Comparison of ENCODE assay signal across 18 cellular contexts in genomic region chr2:190653231-190653630, GRCh38. TPM values are rescaled to one million over a fixed set of nuclear protein-coding genes. Genes with fewer than 3 reads are reported as not detected.
DNase-seq lines count a peak whose midpoint lies in the region; ATAC-seq and TF ChIP-seq lines count a peak whose summit lies in the region.
"Had no signal": no experiment of that assay in that cellular context is flagged by ENCODE, and none has a peak within 500 bp of the region (broad histone marks: within the 10 kb centered on the region; RNA-seq: fewer than 3 reads in every experiment).

No MANE protein-coding gene starts in this region.

- H3K9ac ChIP-seq in Loucy (ENCODE audit: low read depth, low read length, poor library complexity, severe bottlenecking): peak overlapping the region; percentile 6
- H3K9ac ChIP-seq: BLaER1 treated with 17β-estradiol and CSF1 and Interleukin-3, amounts not matched to agents 10 nM and 100 nM had no signal

- peaks cover 61% of the 10 kb centered on the region for H4K20me1 ChIP-seq in Loucy (ENCODE audit: insufficient read depth, low read length, poor library complexity, severe bottlenecking)

- H3K4me1 Mint-ChIP-seq in stimulated activated effector memory CD8-positive, alpha-beta T cell treated with anti-CD3 and anti-CD28 coated beads, Interleukin-12 subunit alpha, Interleukin-12 subunit beta, amount 100 ng/mL, for 72 hours: peaks cover 16% of the 10 kb centered on the region

- peaks cover 92% of the 10 kb centered on the region for H3K4me1 ChIP-seq in left ventricle myocardium inferior
- H3K4me1 ChIP-seq in Loucy (ENCODE audit: insufficient read depth, low read length, poor library complexity, severe bottlenecking): peaks cover 76% of the 10 kb centered on the region

- H3K4me3 Mint-ChIP-seq in stimulated activated effector memory CD8-positive, alpha-beta T cell treated with anti-CD3 and anti-CD28 coated beads, Interleukin-12 subunit alpha, Interleukin-12 subunit beta, amount 100 ng/mL, for 72 hours: no peak overlapping the region
- H3K4me3 Mint-ChIP-seq: B cell; CD8-positive, alpha-beta memory T cell had no signal

- H3F3A ChIP-seq in Loucy (ENCODE audit: low read depth): no peaks in the 10 kb centered on the region

- peaks cover 91% of the 10 kb centered on the region for H3K79me2 ChIP-seq in Loucy (ENCODE audit: insufficient read depth, low read length)

- peak overlapping the region; percentile 92 for H3K4me2 ChIP-seq in Loucy (ENCODE audit: low read depth, low read length, poor library complexity, severe bottlenecking)

- H3K27ac Mint-ChIP-seq in stimulated activated effector memory CD8-positive, alpha-beta T cell treated with anti-CD3 and anti-CD28 coated beads, Interleukin-12 subunit alpha, Interleukin-12 subunit beta, amount 100 ng/mL, for 72 hours: no peak overlapping the region
- H3K27ac Mint-ChIP-seq: B cell; CD8-positive, alpha-beta memory T cell had no signal

- peaks cover 18% of the 10 kb centered on the region for H3K36me3 Mint-ChIP-seq in stimulated activated effector memory CD8-positive, alpha-beta T cell treated with anti-CD3 and anti-CD28 coated beads, Interleukin-12 subunit alpha, Interleukin-12 subunit beta, amount 100 ng/mL, for 72 hours

- no peak for DNase-seq in left ventricle myocardium inferior
- no peak for DNase-seq in Right ventricle myocardium superior
- DNase-seq in epithelial cell of prostate (ENCODE audit: low read depth, low spot score): no peak
- DNase-seq in foreskin fibroblast: no peak
- no peak for DNase-seq in erythroblast (lab: John Stamatoyannopoulos, UW)
- no peak for DNase-seq in stimulated activated effector memory CD8-positive, alpha-beta T cell treated with anti-CD3 and anti-CD28 coated beads, Interleukin-12 subunit alpha, Interleukin-12 subunit beta, amount 100 ng/mL, for 72 hours (ENCODE audit: low spot score in 2 of 2)
- DNase-seq in SIG-M5 (lab: John Stamatoyannopoulos, UW): no peak
- DNase-seq: 8988T; CD8-positive, alpha-beta memory T cell; COR-L47; DMS 273 treated with DMSO at 0.1 percent for 48 hours; DMS53; DND-41; EL had no signal

- no peak for ATAC-seq in Right ventricle myocardium superior (ENCODE audit: poor library complexity)
- no peak for ATAC-seq in stimulated activated effector memory CD8-positive, alpha-beta T cell treated with anti-CD3 and anti-CD28 coated beads, Interleukin-12 subunit alpha, Interleukin-12 subunit beta, amount 100 ng/mL, for 72 hours

- peak overlapping the region; percentile 2 for H3K27ac ChIP-seq in left ventricle myocardium inferior (replicated peaks)
- H3K27ac ChIP-seq in epithelial cell of prostate: peak overlapping the region; percentile 3
- H3K27ac ChIP-seq: BLaER1 treated with 17β-estradiol and CSF1 and Interleukin-3, amounts not matched to agents 10 nM and 100 nM had no signal

- intact Hi-C loops in left ventricle myocardium inferior (cut with micrococcal nuclease) (loop anchor here (5.0 kb wide), 1 partner anchor 121 kb away; the partner anchor contains the start of gene NEMP2), Right ventricle myocardium superior (cut with DNase I) (loop anchor here (5.0 kb wide), 1 partner anchor 121 kb away; the partner anchor contains the start of gene NEMP2)

- TF ChIP-seq POLR2A in erythroblast (IDR thresholded peaks at IDR 0.05; ENCODE audit: low read length): no peak

- H3K27me3 ChIP-seq in left ventricle myocardium inferior (ENCODE audit: low read depth) (no peaks in the 10 kb centered on the region), Loucy (ENCODE audit: insufficient read depth, low read length, poor library complexity, severe bottlenecking) (no peaks in the 10 kb centered on the region)
- H3K27me3 ChIP-seq: BLaER1 treated with 17β-estradiol and CSF1 and Interleukin-3, amounts not matched to agents 10 nM and 100 nM had no signal

- no peak overlapping the region for H2AFZ ChIP-seq in Loucy (ENCODE audit: low read length)

- H3K9me3 ChIP-seq in left ventricle myocardium inferior (replicated peaks) (no peaks in the 10 kb centered on the region), Loucy (ENCODE audit: insufficient read depth, low read depth, low read length) (no peaks in the 10 kb centered on the region)
- H3K9me3 ChIP-seq: HAP-1 had no signal

- H3K36me3 ChIP-seq in left ventricle myocardium inferior (no peaks in the 10 kb centered on the region), Loucy (ENCODE audit: insufficient read depth, low read length) (no peaks in the 10 kb centered on the region)
- H3K36me3 ChIP-seq: HAP-1 had no signal

- TF ChIP-seq CTCF in left ventricle myocardium inferior (IDR thresholded peaks at IDR 0.05; ENCODE audit: borderline replicate concordance) (no peak), Loucy (conservative IDR thresholded peaks at IDR 0.05; ENCODE audit: low read length) (no peak), foreskin fibroblast (IDR thresholded peaks at IDR 0.05; ENCODE audit: low read depth, low read length) (no peak)

- H3K9me3 Mint-ChIP-seq in stimulated activated effector memory CD8-positive, alpha-beta T cell treated with anti-CD3 and anti-CD28 coated beads, Interleukin-12 subunit alpha, Interleukin-12 subunit beta, amount 100 ng/mL, for 72 hours: no peaks in the 10 kb centered on the region
- H3K9me3 Mint-ChIP-seq: CD8-positive, alpha-beta memory T cell had no signal

- H3K4me3 ChIP-seq in left ventricle myocardium inferior (peak overlapping the region; percentile 7), Loucy (ENCODE audit: low read length, poor library complexity, severe bottlenecking) (peak overlapping the region; percentile 77), foreskin fibroblast (ENCODE audit: low read depth in 1 of 2, low read length in 2 of 2) (no peak overlapping the region)
- H3K4me3 ChIP-seq: BLaER1 treated with 17β-estradiol and CSF1 and Interleukin-3, amounts not matched to agents 10 nM and 100 nM; HAP-1 had no signal

- no peaks in the 10 kb centered on the region for H3K9me2 ChIP-seq in Loucy (replicated peaks; ENCODE audit: low read depth, low read length)

RNA-seq across cellular contexts. Expression of gene NAB1, which starts 4.3 kb away (rescaled TPM):
- total RNA-seq in left ventricle myocardium inferior (30.2 TPM), Right ventricle myocardium superior (26.9 TPM)

Comparison
In these comparisons a context has a peak if more than half of its experiments do, and no peak if none do; other contexts are left out.
1. H3K4me3 ChIP-seq: peak in left ventricle myocardium inferior (single experiment) and Loucy (single experiment); none in foreskin fibroblast (0 of 2).